Comparison of ENCODE assay signal across 30 cellular contexts in the genomic region with DNA sequence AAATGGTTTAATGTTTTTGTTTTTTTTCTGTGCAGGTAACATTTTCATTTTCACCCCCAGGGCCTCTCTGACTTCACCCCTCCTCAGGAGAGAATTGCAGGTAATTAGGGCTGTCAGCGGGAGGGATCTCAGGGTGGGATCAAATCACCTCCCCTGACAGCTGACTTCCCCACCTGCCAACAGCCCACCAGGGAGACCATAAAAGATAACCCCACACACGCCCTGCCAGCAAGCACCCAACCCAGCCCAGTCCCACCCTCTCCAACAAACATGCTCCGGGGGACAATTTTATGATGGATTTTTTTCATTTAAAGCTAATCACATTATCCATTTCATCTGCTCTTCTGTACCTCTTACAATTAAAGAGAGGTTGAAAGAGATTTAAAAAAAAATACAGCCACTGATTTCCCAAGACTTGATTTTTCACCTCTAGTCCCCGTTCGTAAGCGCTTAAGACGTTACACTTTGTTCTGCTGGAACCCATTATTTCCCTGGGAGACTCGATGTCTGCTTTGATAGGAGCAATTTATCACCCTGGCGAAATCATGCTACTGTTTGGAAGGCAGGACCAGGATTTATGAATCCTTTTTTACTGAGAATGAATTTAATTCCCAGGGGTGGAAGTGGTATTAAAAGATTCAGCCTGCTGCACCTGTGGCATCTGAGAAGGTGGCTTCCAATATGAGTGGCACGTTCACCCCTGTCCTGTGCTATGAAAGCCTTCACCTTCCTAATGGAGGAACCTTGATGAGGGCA.
DNase-seq lines count a peak whose midpoint lies in the region; ATAC-seq, FAIRE-seq and TF ChIP-seq lines count a peak whose summit lies in the region.
"Had no signal": no experiment of that assay in that cellular context is flagged by ENCODE, and none has a peak within 500 bp of the region (broad histone marks: within the 10 kb centered on the region; RNA-seq: fewer than 3 reads in every experiment).

No MANE protein-coding gene starts in this region.

- H3K4me1 Mint-ChIP-seq in endodermal cell: peaks cover 43% of the 10 kb centered on the region
- H3K4me1 Mint-ChIP-seq: activated naive CD8-positive, alpha-beta T cell treated with anti-CD3 and anti-CD28 coated beads for 36 hours; nephron had no signal

- peaks cover 10% of the 10 kb centered on the region for H3K9me3 Mint-ChIP-seq in endodermal cell
- H3K9me3 Mint-ChIP-seq: activated naive CD8-positive, alpha-beta T cell treated with anti-CD3 and anti-CD28 coated beads for 36 hours had no signal

- peaks cover 5% of the 10 kb centered on the region for H3K4me1 ChIP-seq in BE2C
- peaks cover 3% of the 10 kb centered on the region for H3K4me1 ChIP-seq in endodermal cell (ENCODE audit: control insufficient read depth, insufficient read depth, low read length)
- no peaks in the 10 kb centered on the region for H3K4me1 ChIP-seq in left lung
- H3K4me1 ChIP-seq: heart left ventricle had no signal

- no peak overlapping the region for H3K27ac ChIP-seq in endodermal cell (ENCODE audit: low read depth, low read length)
- H3K27ac ChIP-seq in left lung: no peak overlapping the region
- H3K27ac ChIP-seq: C4-2B, heart left ventricle, transverse colon had no signal

- H3K27me3 ChIP-seq in BE2C (no peaks in the 10 kb centered on the region), endodermal cell (ENCODE audit: control insufficient read depth, insufficient read depth, low read length, poor library complexity, severe bottlenecking) (no peaks in the 10 kb centered on the region), left lung (no peaks in the 10 kb centered on the region)
- H3K27me3 ChIP-seq: heart left ventricle, SJSA1, transverse colon had no signal

- intact Hi-C loops in left lung (cut with DNase I): no loop called here

- no peak for FAIRE-seq in H54 (lab: Jason Lieb, UNC)
- FAIRE-seq: colon had no signal

- no peak overlapping the region for H3K4me3 Mint-ChIP-seq in endodermal cell
- H3K4me3 Mint-ChIP-seq: activated CD8-positive, alpha-beta T cell treated with anti-CD3 and anti-CD28 coated beads, Interleukin-2, amount 10 ng/mL, durations not matched to agents 7 days and 5 days; activated naive CD8-positive, alpha-beta T cell treated with anti-CD3 and anti-CD28 coated beads for 36 hours; nephron had no signal

- no peak for TF ChIP-seq POLR2A in H54 (IDR thresholded peaks at IDR 0.05; ENCODE audit: low read depth, low read length)

- ATAC-seq in HG02973 (IDR thresholded peaks at IDR 0.05; ENCODE audit: unreplicated experiment) (no peak), left lung (no peak)
- ATAC-seq: activated CD8-positive, alpha-beta T cell treated with anti-CD3 and anti-CD28 coated beads, Interleukin-2, amount 10 ng/mL, durations not matched to agents 7 days and 5 days; heart left ventricle had no signal

- no peak overlapping the region for H3K27ac Mint-ChIP-seq in endodermal cell
- H3K27ac Mint-ChIP-seq: activated CD8-positive, alpha-beta T cell treated with anti-CD3 and anti-CD28 coated beads, Interleukin-2, amount 10 ng/mL, durations not matched to agents 7 days and 5 days; activated naive CD8-positive, alpha-beta T cell treated with anti-CD3 and anti-CD28 coated beads for 36 hours; nephron had no signal

- DNase-seq in BE2C (peak; percentile 30), LoVo (ENCODE audit: low spot score) (peak; percentile 14), NCI-H2171 (lab: John Stamatoyannopoulos, UW) (peak; percentile 75), endodermal cell (peak; percentile 33), H54 (ENCODE audit: insufficient read length, low spot score) (no peak), left lung (no peak)
- DNase-seq: activated CD8-positive, alpha-beta T cell treated with anti-CD3 and anti-CD28 coated beads, Interleukin-2, amount 10 ng/mL, durations not matched to agents 7 days and 5 days; activated effector memory CD4-positive, alpha-beta T cell treated with Interleukin-2 at 50 U/mL for 16 hours; activated naive CD8-positive, alpha-beta T cell treated with anti-CD3 and anti-CD28 coated beads for 36 hours; aorta; Calu3; DMS79 treated with DMSO at 0.1 percent for 48 hours; effector memory CD4-positive, alpha-beta T cell; erythroblast; GF-D8; H7; heart left ventricle; mammary epithelial cell; NCI-H1694 treated with DMSO at 0.1 percent for 48 hours; NCI-H524 treated with DMSO at 0.1 percent for 48 hours; RPMI8226; stimulated activated CD4-positive, alpha-beta T cell treated with anti-CD3 and anti-CD28 coated beads, Interleukin-2, amount 100 ng/mL, for 24 hours; T-helper 2 cell; transverse colon had no signal

- H3K4me3 ChIP-seq in BE2C (ENCODE audit: low read depth, low read length): no peak overlapping the region
- H3K4me3 ChIP-seq in endodermal cell (ENCODE audit: low read length): no peak overlapping the region
- H3K4me3 ChIP-seq in left lung: no peak overlapping the region
- H3K4me3 ChIP-seq: heart left ventricle, SJSA1, smooth muscle cell, transverse colon had no signal

- 81 to 89% methylated on average over 8 to 10 of the region's 10 CpGs for WGBS in endodermal cell (ENCODE audit: insufficient coverage in 1 of 2, insufficient read length in 1 of 2), 2 experiments

- no peaks in the 10 kb centered on the region for H3K36me3 Mint-ChIP-seq in endodermal cell (ENCODE audit: low read depth)
- H3K36me3 Mint-ChIP-seq: activated naive CD8-positive, alpha-beta T cell treated with anti-CD3 and anti-CD28 coated beads for 36 hours had no signal

- H3K36me3 ChIP-seq in BE2C: no peaks in the 10 kb centered on the region
- no peaks in the 10 kb centered on the region for H3K36me3 ChIP-seq in endodermal cell (ENCODE audit: control insufficient read depth, insufficient read depth, low read length)
- H3K36me3 ChIP-seq in left lung: no peaks in the 10 kb centered on the region
- H3K36me3 ChIP-seq: heart left ventricle, SJSA1, transverse colon had no signal

- H3K9me3 ChIP-seq in BE2C (no peaks in the 10 kb centered on the region), endodermal cell (ENCODE audit: control insufficient read depth, low read length) (no peaks in the 10 kb centered on the region), left lung (no peaks in the 10 kb centered on the region)
- H3K9me3 ChIP-seq: heart left ventricle, SJSA1, transverse colon had no signal

- TF ChIP-seq CTCF in BE2C (IDR thresholded peaks at IDR 0.05; ENCODE audit: low read depth, low read length): no peak
- TF ChIP-seq CTCF in endodermal cell (conservative IDR thresholded peaks at IDR 0.05): no peak
- no peak for TF ChIP-seq CTCF in left lung (IDR thresholded peaks at IDR 0.05)

- no peak overlapping the region for H3K9ac ChIP-seq in endodermal cell (ENCODE audit: extremely low read depth, low read length, poor library complexity, severe bottlenecking)

- H3K27me3 Mint-ChIP-seq in endodermal cell (ENCODE audit: insufficient read depth): peaks cover 8% of the 10 kb centered on the region
- H3K27me3 Mint-ChIP-seq: activated naive CD8-positive, alpha-beta T cell treated with anti-CD3 and anti-CD28 coated beads for 36 hours had no signal

Comparison
In these comparisons a context has a peak if more than half of its experiments do, and no peak if none do; other contexts are left out.
1. DNase-seq: peak in BE2C (single experiment), LoVo (single experiment), NCI-H2171 (single experiment) and endodermal cell (single experiment); none in H54 (single experiment) and left lung (0 of 2).